ENCODE assay signal across 9 cellular contexts in genomic region chr11:114315749-114316368, GRCh38. TPM values are rescaled to one million over a fixed set of nuclear protein-coding genes. Genes with fewer than 3 reads are reported as not detected.
DNase-seq lines count a peak whose midpoint lies in the region; ATAC-seq, FAIRE-seq and TF ChIP-seq lines count a peak whose summit lies in the region.
"Had no signal": no experiment of that assay in that cellular context is flagged by ENCODE, and none has a peak within 500 bp of the region (broad histone marks: within the 10 kb centered on the region; RNA-seq: fewer than 3 reads in every experiment).

No MANE protein-coding gene starts in this region.

- intact Hi-C loops in pancreas (cut with DNase I), result no loop called here

- no peaks in the 10 kb centered on the region for H3K9me3 ChIP-seq in pancreas
- H3K9me3 ChIP-seq: adrenal gland had no signal

- no peak for FAIRE-seq in pancreas (lab: Jason Lieb, UNC)

- peak; percentile 42 for ATAC-seq in effector memory CD8-positive, alpha-beta T cell (replicated peaks)
- peak; percentile 74 to 91 (median 86) for ATAC-seq in pancreas
- ATAC-seq in HG02885 (IDR thresholded peaks at IDR 0.05; ENCODE audit: poor library complexity, unreplicated experiment), result no peak

- peaks cover 5 to 11% of the 10 kb centered on the region in 2 donors for H3K4me1 Mint-ChIP-seq in effector memory CD8-positive, alpha-beta T cell (ENCODE audit: low read depth in 2 of 2)

- H3K4me3 Mint-ChIP-seq in effector memory CD8-positive, alpha-beta T cell, result peak overlapping the region; percentile 53 to 72

- H3K27me3 Mint-ChIP-seq in effector memory CD8-positive, alpha-beta T cell, result peaks cover 53 to 59% of the 10 kb centered on the region in 2 donors

- peak overlapping the region; percentile 8 to 72 for H3K27ac Mint-ChIP-seq in effector memory CD8-positive, alpha-beta T cell

- H3K4me1 ChIP-seq in pancreas, result peaks cover 0 to 14% (median 10%) of the 10 kb centered on the region in 3 donors
- H3K4me1 ChIP-seq: adrenal gland had no signal

- no peaks in the 10 kb centered on the region for H3K36me3 ChIP-seq in pancreas
- H3K36me3 ChIP-seq: adrenal gland had no signal

- WGBS in pancreas, 2 donors, result 4 to 7% methylated on average over 13 of the region's 13 CpGs

- no peaks in the 10 kb centered on the region for H3K36me3 Mint-ChIP-seq in effector memory CD8-positive, alpha-beta T cell (ENCODE audit: insufficient read depth)

- no peak overlapping the region for H3K4me3 ChIP-seq in pancreas
- H3K4me3 ChIP-seq: adrenal gland had no signal

- no peaks in the 10 kb centered on the region for H3K9me3 Mint-ChIP-seq in effector memory CD8-positive, alpha-beta T cell

- H3K27me3 ChIP-seq in pancreas, result no peaks in the 10 kb centered on the region
- H3K27me3 ChIP-seq: adrenal gland had no signal

- DNase-seq in DMS53 (lab: John Stamatoyannopoulos, UW) (peak; percentile 94), NCI-H774 (lab: John Stamatoyannopoulos, UW) (peak; percentile 72), pancreas (peak in 3 of 6 donors; percentile 39 to 50 (median 41)), NCI-H446 (lab: John Stamatoyannopoulos, UW) (no peak), activated gamma-delta T cell treated with Interleukin-2 at 50 U/mL for 16 hours (no peak), NCI-H2171 treated with DMSO at 0.1 percent for 48 hours (lab: John Stamatoyannopoulos, UW) (no peak)
- no peak for DNase-seq in effector memory CD8-positive, alpha-beta T cell
- DNase-seq: adrenal gland had no signal

- no peak for TF ChIP-seq CTCF in pancreas (IDR thresholded peaks at IDR 0.05)

- peak overlapping the region in 1 of 4 donors; percentile 37 for H3K27ac ChIP-seq in pancreas

RNA-seq across cellular contexts. Expression of gene NNMT, which starts 19.7 kb away (rescaled TPM):
- 100 to 1,000 TPM in 2 of 6 donors, 10 to 100 TPM in 2, 1 to 10 TPM in 2; 4.8 to 139 (median 32.9) TPM for total RNA-seq in pancreas
- 100 to 1,000 TPM in 1 of 2 donors, 10 to 100 TPM in 1; 81.7 to 101 TPM for polyA plus RNA-seq in pancreas

Comparison
In these comparisons a context has a peak if more than half of its experiments do, and no peak if none do; other contexts are left out.
1. DNase-seq: peak in DMS53 (single experiment) and NCI-H774 (single experiment); none in effector memory CD8-positive, alpha-beta T cell (0 of 3), NCI-H446 (0 of 2), activated gamma-delta T cell treated with Interleukin-2 at 50 U/mL for 16 hours (single experiment) and NCI-H2171 treated with DMSO at 0.1 percent for 48 hours (single experiment).